31 cellular contexts compared by ENCODE assay signal in the genomic region with DNA sequence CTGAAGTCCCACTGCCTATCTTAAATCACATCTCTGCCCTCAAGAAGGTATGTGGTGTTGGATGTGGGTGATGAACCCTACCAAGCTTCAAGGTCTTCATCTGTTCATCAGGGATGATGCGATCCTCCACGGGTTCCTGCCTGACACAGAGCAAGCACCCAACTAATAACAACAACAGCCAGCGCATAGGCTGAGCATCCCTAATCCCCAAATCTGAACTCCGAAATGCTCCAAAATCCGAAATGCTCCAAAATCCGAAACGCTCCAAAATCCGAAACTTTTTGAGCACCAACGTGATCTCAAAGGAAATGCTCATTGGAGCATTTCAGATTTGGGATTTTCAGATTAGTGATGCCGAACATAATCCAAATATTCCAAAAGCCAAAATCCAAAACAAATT.
"Had no signal": no experiment of that assay in that cellular context is flagged by ENCODE, and none has a peak within 500 bp of the region (broad histone marks: within the 10 kb centered on the region; RNA-seq: fewer than 3 reads in every experiment).

No MANE protein-coding gene starts in this region.

- H3K4me3 Mint-ChIP-seq: activated CD4-positive, alpha-beta memory T cell treated with anti-CD3 and anti-CD28 coated beads, Interleukin-2, amount 10 ng/mL, durations not matched to agents 7 days and 5 days; activated CD4-positive, alpha-beta T cell treated with anti-CD3 and anti-CD28 coated beads, Interleukin-2, amount 10 ng/mL, durations not matched to agents 7 days and 5 days; activated naive CD4-positive, alpha-beta T cell treated with anti-CD3 and anti-CD28 coated beads, Interleukin-2, amount 10 ng/mL, durations not matched to agents 7 days and 5 days; activated naive CD8-positive, alpha-beta T cell treated with anti-CD3 and anti-CD28 coated beads, Interleukin-2, amount 10 ng/mL, durations not matched to agents 7 days and 5 days; activated T-cell treated with anti-CD3 and anti-CD28 coated beads, Interleukin-2, amount 50 U/mL, for 24 hours; activated T-cell treated with anti-CD3 and anti-CD28 coated beads, Interleukin-2, amount 50 U/mL, for 72 hours; brain; dendritic cell treated with granulocyte-macrophage colony-stimulating factor and Interleukin-4, amounts not matched to agents 40 ng/mL and 50 ng/mL, for 4 days; T-helper 17 cell; WTC11 had no signal

- H3K27ac Mint-ChIP-seq: activated CD4-positive, alpha-beta memory T cell treated with anti-CD3 and anti-CD28 coated beads, Interleukin-2, amount 10 ng/mL, durations not matched to agents 7 days and 5 days; activated CD4-positive, alpha-beta T cell treated with anti-CD3 and anti-CD28 coated beads, Interleukin-2, amount 10 ng/mL, durations not matched to agents 7 days and 5 days; activated naive CD4-positive, alpha-beta T cell treated with anti-CD3 and anti-CD28 coated beads, Interleukin-2, amount 10 ng/mL, durations not matched to agents 7 days and 5 days; activated naive CD4-positive, alpha-beta T cell treated with anti-CD3 and anti-CD28 coated beads, Interleukin-2, amount 50 U/mL, for 72 hours; activated naive CD8-positive, alpha-beta T cell treated with anti-CD3 and anti-CD28 coated beads, Interleukin-2, amount 10 ng/mL, durations not matched to agents 7 days and 5 days; activated T-cell treated with anti-CD3 and anti-CD28 coated beads, Interleukin-2, amount 50 U/mL, for 24 hours; activated T-cell treated with anti-CD3 and anti-CD28 coated beads, Interleukin-2, amount 50 U/mL, for 72 hours; dendritic cell treated with granulocyte-macrophage colony-stimulating factor and Interleukin-4, amounts not matched to agents 40 ng/mL and 50 ng/mL, for 4 days; T-helper 17 cell; WTC11 had no signal

- H3K4me3 ChIP-seq: ascending aorta, breast epithelium, cardiac muscle cell, coronary artery, dorsolateral prefrontal cortex, esophagus muscularis mucosa, gastrocnemius medialis had no signal

- ATAC-seq: activated naive CD4-positive, alpha-beta T cell treated with anti-CD3 and anti-CD28 coated beads, Interleukin-2, amount 50 U/mL, for 72 hours; activated T-cell treated with anti-CD3 and anti-CD28 coated beads, Interleukin-2, amount 50 U/mL, for 72 hours; foreskin keratinocyte; gastrocnemius medialis; T-helper 17 cell; WTC11 had no signal

- H3K27ac ChIP-seq: ascending aorta, breast epithelium, cardiac muscle cell, coronary artery, dorsolateral prefrontal cortex, esophagus muscularis mucosa, foreskin keratinocyte, gastrocnemius medialis, VCaP had no signal

- DNase-seq: activated CD4-positive, alpha-beta memory T cell treated with anti-CD3 and anti-CD28 coated beads, Interleukin-2, amount 10 ng/mL, durations not matched to agents 7 days and 5 days; activated CD4-positive, alpha-beta T cell treated with anti-CD3 and anti-CD28 coated beads for 1 hour; activated CD4-positive, alpha-beta T cell treated with anti-CD3 and anti-CD28 coated beads for 4 hours; activated CD4-positive, alpha-beta T cell treated with anti-CD3 and anti-CD28 coated beads, Interleukin-2, amount 10 ng/mL, durations not matched to agents 7 days and 5 days; activated CD4-positive, alpha-beta T cell treated with anti-CD3 and anti-CD28 coated beads, Interleukin-2, amount 50 U/mL, for 4 hours; activated CD8-positive, alpha-beta memory T cell treated with anti-CD3 and anti-CD28 coated beads, Interleukin-2, amount 50 U/mL, for 48 hours; activated gamma-delta T cell; activated naive CD4-positive, alpha-beta T cell; activated naive CD4-positive, alpha-beta T cell treated with anti-CD3 and anti-CD28 coated beads, Interleukin-2, amount 10 ng/mL, durations not matched to agents 7 days and 5 days; activated naive CD8-positive, alpha-beta T cell treated with anti-CD3 and anti-CD28 coated beads, Interleukin-2, amount 10 ng/mL, durations not matched to agents 7 days and 5 days; activated T-cell treated with anti-CD3 and anti-CD28 coated beads for 4 hours; activated T-cell treated with anti-CD3 and anti-CD28 coated beads, Interleukin-2, amount 50 U/mL, for 24 hours; activated T-cell treated with anti-CD3 and anti-CD28 coated beads, Interleukin-2, amount 50 U/mL, for 72 hours; central memory CD4-positive, alpha-beta T cell; dorsolateral prefrontal cortex; effector memory CD4-positive, alpha-beta T cell; erythroblast; foreskin keratinocyte; gastrocnemius medialis; T-helper 1 cell; T-helper 17 cell had no signal

- H3K9me3 ChIP-seq: ascending aorta, breast epithelium, esophagus muscularis mucosa, gastrocnemius medialis had no signal

- H3K9me3 Mint-ChIP-seq: activated CD4-positive, alpha-beta memory T cell treated with anti-CD3 and anti-CD28 coated beads, Interleukin-2, amount 10 ng/mL, durations not matched to agents 7 days and 5 days; activated CD4-positive, alpha-beta T cell treated with anti-CD3 and anti-CD28 coated beads, Interleukin-2, amount 10 ng/mL, durations not matched to agents 7 days and 5 days; activated naive CD4-positive, alpha-beta T cell treated with anti-CD3 and anti-CD28 coated beads, Interleukin-2, amount 10 ng/mL, durations not matched to agents 7 days and 5 days; activated naive CD4-positive, alpha-beta T cell treated with anti-CD3 and anti-CD28 coated beads, Interleukin-2, amount 50 U/mL, for 72 hours; activated naive CD8-positive, alpha-beta T cell treated with anti-CD3 and anti-CD28 coated beads, Interleukin-2, amount 10 ng/mL, durations not matched to agents 7 days and 5 days; activated T-cell treated with anti-CD3 and anti-CD28 coated beads, Interleukin-2, amount 50 U/mL, for 24 hours; activated T-cell treated with anti-CD3 and anti-CD28 coated beads, Interleukin-2, amount 50 U/mL, for 72 hours; brain; dendritic cell treated with granulocyte-macrophage colony-stimulating factor and Interleukin-4, amounts not matched to agents 40 ng/mL and 50 ng/mL, for 4 days; WTC11 had no signal

- H3K4me1 Mint-ChIP-seq: activated CD4-positive, alpha-beta memory T cell treated with anti-CD3 and anti-CD28 coated beads, Interleukin-2, amount 10 ng/mL, durations not matched to agents 7 days and 5 days; activated CD4-positive, alpha-beta T cell treated with anti-CD3 and anti-CD28 coated beads, Interleukin-2, amount 10 ng/mL, durations not matched to agents 7 days and 5 days; activated naive CD4-positive, alpha-beta T cell treated with anti-CD3 and anti-CD28 coated beads, Interleukin-2, amount 10 ng/mL, durations not matched to agents 7 days and 5 days; activated naive CD8-positive, alpha-beta T cell treated with anti-CD3 and anti-CD28 coated beads, Interleukin-2, amount 10 ng/mL, durations not matched to agents 7 days and 5 days; WTC11 had no signal

- H3K27me3 ChIP-seq: ascending aorta, foreskin keratinocyte had no signal

- H3K4me1 ChIP-seq: ascending aorta, breast epithelium, esophagus muscularis mucosa, foreskin keratinocyte, gastrocnemius medialis had no signal

- H3K36me3 Mint-ChIP-seq: activated naive CD4-positive, alpha-beta T cell treated with anti-CD3 and anti-CD28 coated beads, Interleukin-2, amount 10 ng/mL, durations not matched to agents 7 days and 5 days; activated naive CD4-positive, alpha-beta T cell treated with anti-CD3 and anti-CD28 coated beads, Interleukin-2, amount 50 U/mL, for 72 hours; activated naive CD8-positive, alpha-beta T cell treated with anti-CD3 and anti-CD28 coated beads, Interleukin-2, amount 10 ng/mL, durations not matched to agents 7 days and 5 days; brain; WTC11 had no signal

- H3K27me3 Mint-ChIP-seq: activated CD4-positive, alpha-beta memory T cell treated with anti-CD3 and anti-CD28 coated beads, Interleukin-2, amount 10 ng/mL, durations not matched to agents 7 days and 5 days; activated CD4-positive, alpha-beta T cell treated with anti-CD3 and anti-CD28 coated beads, Interleukin-2, amount 10 ng/mL, durations not matched to agents 7 days and 5 days; activated T-cell treated with anti-CD3 and anti-CD28 coated beads, Interleukin-2, amount 50 U/mL, for 24 hours had no signal

- H3K36me3 ChIP-seq: ascending aorta, breast epithelium, cardiac muscle cell, esophagus muscularis mucosa, gastrocnemius medialis had no signal
